Comparison of ENCODE assay signal across 20 cellular contexts in genomic region chr1:202938287-202938925, GRCh38. TPM values are rescaled to one million over a fixed set of nuclear protein-coding genes. Genes with fewer than 3 reads are reported as not detected.
DNase-seq lines count a peak whose midpoint lies in the region; ATAC-seq, FAIRE-seq and TF ChIP-seq lines count a peak whose summit lies in the region.
"Had no signal": no experiment of that assay in that cellular context is flagged by ENCODE, and none has a peak within 500 bp of the region (broad histone marks: within the 10 kb centered on the region; RNA-seq: fewer than 3 reads in every experiment).

No MANE protein-coding gene starts in this region.

- POLR2A ChIA-PET in A549 (lab: Yijun Ruan, JAX), result no interaction called here

- TF ChIP-seq RAD21 in A549 (conservative IDR thresholded peaks at IDR 0.05 in 1 of 2, IDR thresholded peaks at IDR 0.05 in 1 of 2), result no peak

- TF ChIP-seq EP300 in A549 (IDR thresholded peaks at IDR 0.05), result no peak

- no peak for FAIRE-seq in A549 (lab: Jason Lieb, UNC)
- FAIRE-seq: GM12878, RCC 7860 had no signal

- no peaks in the 10 kb centered on the region for H3K4me1 Mint-ChIP-seq in activated CD8-positive, alpha-beta memory T cell treated with anti-CD3 and anti-CD28 coated beads, Interleukin-2, amount 10 ng/mL, durations not matched to agents 7 days and 5 days

- WGBS in A549 (ENCODE audit: missing lambda C conversion rate), result 82% methylated on average over 5 of the region's 5 CpGs

- CTCF ChIA-PET in A549 (lab: Yijun Ruan, JAX), result interaction anchor here (1.4 kb wide), 1 partner anchor 10 kb away, joined by 5 read pairs; no protein-coding TSS in a partner anchor
- CTCF ChIA-PET in activated CD8-positive, alpha-beta memory T cell treated with anti-CD3 and anti-CD28 coated beads, Interleukin-2, amount 10 ng/mL, durations not matched to agents 7 days and 5 days (lab: Charles Lee), result no interaction called here

- no peak overlapping the region for H3K27ac ChIP-seq in A549
- H3K27ac ChIP-seq: BLaER1, HL-60 had no signal

- no peak overlapping the region for H3K4me2 ChIP-seq in A549
- H3K4me2 ChIP-seq: BLaER1 had no signal

- DNase-seq in A549 (ENCODE audit: low read depth in 1 of 2, low spot score in 1 of 2) (no peak), AG09309 (ENCODE audit: low read depth) (no peak), OCI-M1 (lab: John Stamatoyannopoulos, UW) (peak; percentile 49), amniotic epithelial cell (ENCODE audit: low read depth) (peak; percentile 19)
- no peak for DNase-seq in activated CD8-positive, alpha-beta memory T cell treated with anti-CD3 and anti-CD28 coated beads, Interleukin-2, amount 50 U/mL, for 4 hours
- DNase-seq in activated CD8-positive, alpha-beta memory T cell treated with anti-CD3 and anti-CD28 coated beads, Interleukin-2, amount 10 ng/mL, durations not matched to agents 7 days and 5 days, result no peak
- DNase-seq: HCEC 1CT, MG63, NCI-H1436, NCI-H2081 treated with DMSO at 0.1 percent for 48 hours, NCI-H345, NCI-H69, SIG-M5, SW 1271 had no signal

- TF ChIP-seq CTCF in A549 (IDR thresholded peaks at IDR 0.05), result no peak
- peak; percentile 0 for TF ChIP-seq CTCF in AG09309 (IDR thresholded peaks at IDR 0.05; ENCODE audit: control insufficient read depth, insufficient read depth, low read depth, low read length, missing control alignments)

- peaks cover 18% of the 10 kb centered on the region for H3K27me3 Mint-ChIP-seq in activated CD8-positive, alpha-beta memory T cell treated with anti-CD3 and anti-CD28 coated beads, Interleukin-2, amount 10 ng/mL, durations not matched to agents 7 days and 5 days

- H3K4me1 ChIP-seq in A549, result no peaks in the 10 kb centered on the region
- H3K4me1 ChIP-seq: BLaER1 had no signal

- no peak overlapping the region for H3K4me3 Mint-ChIP-seq in activated CD8-positive, alpha-beta memory T cell treated with anti-CD3 and anti-CD28 coated beads, Interleukin-2, amount 10 ng/mL, durations not matched to agents 7 days and 5 days
- H3K4me3 Mint-ChIP-seq: T-helper 2 cell treated with Interferon-gamma antibody and Interleukin-4, amounts not matched to agents 5 μg/mL and 100 μg/mL, for 36 hours had no signal

- ATAC-seq in A549 (peak; percentile 34 to 36; a peak in 2 of 6 replicates), GM21381 (IDR thresholded peaks at IDR 0.05; ENCODE audit: unreplicated experiment) (no peak)
- ATAC-seq in activated CD8-positive, alpha-beta memory T cell treated with anti-CD3 and anti-CD28 coated beads, Interleukin-2, amount 10 ng/mL, durations not matched to agents 7 days and 5 days, result no peak
- ATAC-seq: GM12878 had no signal

- H3K9me3 Mint-ChIP-seq in activated CD8-positive, alpha-beta memory T cell treated with anti-CD3 and anti-CD28 coated beads, Interleukin-2, amount 10 ng/mL, durations not matched to agents 7 days and 5 days (ENCODE audit: low read depth), result no peaks in the 10 kb centered on the region
- H3K9me3 Mint-ChIP-seq: T-helper 2 cell treated with Interferon-gamma antibody and Interleukin-4, amounts not matched to agents 5 μg/mL and 100 μg/mL, for 36 hours had no signal

- H3K27ac Mint-ChIP-seq in activated CD8-positive, alpha-beta memory T cell treated with anti-CD3 and anti-CD28 coated beads, Interleukin-2, amount 10 ng/mL, durations not matched to agents 7 days and 5 days, result no peak overlapping the region
- H3K27ac Mint-ChIP-seq: T-helper 2 cell treated with Interferon-gamma antibody and Interleukin-4, amounts not matched to agents 5 μg/mL and 100 μg/mL, for 36 hours had no signal

- peaks cover 21% of the 10 kb centered on the region for H3K36me3 Mint-ChIP-seq in activated CD8-positive, alpha-beta memory T cell treated with anti-CD3 and anti-CD28 coated beads, Interleukin-2, amount 10 ng/mL, durations not matched to agents 7 days and 5 days

- H3K4me3 ChIP-seq in A549 (no peak overlapping the region), AG09309 (ENCODE audit: control insufficient read depth, low read depth, low read length) (no peak overlapping the region)
- H3K4me3 ChIP-seq: BLaER1, GM12878, MG63 had no signal

- no peak for TF ChIP-seq POLR2A in A549 (IDR thresholded peaks at IDR 0.05; ENCODE audit: low read length)

- H3K9me3 ChIP-seq in A549, result no peaks in the 10 kb centered on the region
- H3K9me3 ChIP-seq: BLaER1, MG63 had no signal

TF ChIP-seq in A549, 52 proteins besides CTCF, POLR2A, EP300 and RAD21:
- TF ChIP-seq NPAS2 (CRISPR knock-in tag; IDR thresholded peaks at IDR 0.05; ENCODE audit: borderline replicate concordance) (no peak), USF2 (IDR thresholded peaks at IDR 0.05) (no peak), JUN (IDR thresholded peaks at IDR 0.05) (no peak), FOSB (CRISPR knock-in tag; IDR thresholded peaks at IDR 0.05) (no peak), PHF8 (IDR thresholded peaks at IDR 0.05; ENCODE audit: borderline replicate concordance, low read depth) (no peak), FOSL2 (IDR thresholded peaks at IDR 0.05) (no peak), FOSL2 (CRISPR knock-in tag; IDR thresholded peaks at IDR 0.05) (no peak), MAFK (IDR thresholded peaks at IDR 0.05; ENCODE audit: partially characterized antibody) (no peak), RNF2 (IDR thresholded peaks at IDR 0.05; ENCODE audit: borderline replicate concordance, low read depth) (no peak), ESRRA (IDR thresholded peaks at IDR 0.05; ENCODE audit: borderline replicate concordance, low read length) (no peak), CEBPB (IDR thresholded peaks at IDR 0.05) (no peak)

RNA-seq across cellular contexts. Expression of gene KLHL12, which starts 11.4 kb away (rescaled TPM):
- polyA plus RNA-seq in A549 (2011; rRNA removed), result 59.4 and 60.3 TPM in 2 replicates
- 12.6 and 14.3 TPM in 2 replicates for polyA plus RNA-seq in A549 (2012; cell fraction: cytosol; rRNA removed)
- 11.6 and 21.6 TPM in 2 replicates for polyA plus RNA-seq in A549 (2012; cell fraction: nucleus; rRNA removed)
- polyA plus RNA-seq in A549 (2017; fragmentation: RNase III; extraction: RNeasy Plus Mini Kit Qiagen cat#74134 plus additional on column Dnase treatment), result 18.2 to 19.9 TPM (median 19.4 TPM) in 3 replicates
- polyA minus RNA-seq in A549 (2011; rRNA and poly(A)+ RNA removed), result 33.9 and 35.8 TPM in 2 replicates
- total RNA-seq in activated CD8-positive, alpha-beta memory T cell treated with anti-CD3 and anti-CD28 coated beads, Interleukin-2, amount 10 ng/mL, durations not matched to agents 7 days and 5 days, result 10 to 100 TPM; 30.8 to 32.7 TPM

RNA-seq across cellular contexts. Expression of gene ADIPOR1, which starts 19.7 kb away (rescaled TPM):
- polyA plus RNA-seq in A549 (2011; rRNA removed) (131 and 149 TPM in 2 replicates), A549 (2017; fragmentation: RNase III; extraction: RNeasy Plus Mini Kit Qiagen cat#74134 plus additional on column Dnase treatment) (51.4 to 56.4 TPM (median 55.2 TPM) in 3 replicates)
- 64.2 and 82.2 TPM in 2 replicates for polyA plus RNA-seq in A549 (2012; cell fraction: cytosol; rRNA removed)
- polyA plus RNA-seq in A549 (2012; cell fraction: nucleus; rRNA removed), result 28.4 and 37.9 TPM in 2 replicates
- polyA minus RNA-seq in A549 (2011; rRNA and poly(A)+ RNA removed), result 152 and 176 TPM in 2 replicates
- 10 to 100 TPM; 71.8 to 79.2 TPM for total RNA-seq in activated CD8-positive, alpha-beta memory T cell treated with anti-CD3 and anti-CD28 coated beads, Interleukin-2, amount 10 ng/mL, durations not matched to agents 7 days and 5 days

RNA-seq across cellular contexts. Expression of gene CYB5R1, which starts 28.7 kb away (rescaled TPM):
- polyA plus RNA-seq in A549 (2011; rRNA removed), result 15.9 and 19.0 TPM in 2 replicates
- 14.2 and 15.8 TPM in 2 replicates for polyA plus RNA-seq in A549 (2012; cell fraction: cytosol; rRNA removed)
- 18.7 and 19.8 TPM in 2 replicates for polyA plus RNA-seq in A549 (2012; cell fraction: nucleus; rRNA removed)
- polyA plus RNA-seq in A549 (2017; fragmentation: RNase III; extraction: RNeasy Plus Mini Kit Qiagen cat#74134 plus additional on column Dnase treatment), result 16.5 to 19.3 TPM (median 19.3 TPM) in 3 replicates
- polyA minus RNA-seq in A549 (2011; rRNA and poly(A)+ RNA removed), result 13.1 and 19.2 TPM in 2 replicates
- total RNA-seq in activated CD8-positive, alpha-beta memory T cell treated with anti-CD3 and anti-CD28 coated beads, Interleukin-2, amount 10 ng/mL, durations not matched to agents 7 days and 5 days, result 10 to 100 TPM; 17.5 to 19.2 TPM

RNA-seq across cellular contexts. Expression of gene RABIF, which starts 49.5 kb away (rescaled TPM):
- polyA plus RNA-seq in A549 (2011; rRNA removed) (22.1 and 23.8 TPM in 2 replicates), A549 (2017; fragmentation: RNase III; extraction: RNeasy Plus Mini Kit Qiagen cat#74134 plus additional on column Dnase treatment) (16.0 to 16.8 TPM (median 16.4 TPM) in 3 replicates)
- 15.5 and 16.3 TPM in 2 replicates for polyA plus RNA-seq in A549 (2012; cell fraction: cytosol; rRNA removed)
- 5.7 and 7.0 TPM in 2 replicates for polyA plus RNA-seq in A549 (2012; cell fraction: nucleus; rRNA removed)
- 7.9 and 9.6 TPM in 2 replicates for polyA minus RNA-seq in A549 (2011; rRNA and poly(A)+ RNA removed)
- total RNA-seq in activated CD8-positive, alpha-beta memory T cell treated with anti-CD3 and anti-CD28 coated beads, Interleukin-2, amount 10 ng/mL, durations not matched to agents 7 days and 5 days, result 10 to 100 TPM; 11.5 to 15.3 TPM

Comparison
In these comparisons a context has a peak if more than half of its experiments do, and no peak if none do; other contexts are left out.
1. ATAC-seq: peak in A549 (2 of 2); none in GM21381 (single experiment) and activated CD8-positive, alpha-beta memory T cell treated with anti-CD3 and anti-CD28 coated beads, Interleukin-2, amount 10 ng/mL, durations not matched to agents 7 days and 5 days (single experiment).
2. DNase-seq: peak in OCI-M1 (single experiment) and amniotic epithelial cell (single experiment); none in A549 (0 of 2), AG09309 (single experiment), activated CD8-positive, alpha-beta memory T cell treated with anti-CD3 and anti-CD28 coated beads, Interleukin-2, amount 50 U/mL, for 4 hours (single experiment) and activated CD8-positive, alpha-beta memory T cell treated with anti-CD3 and anti-CD28 coated beads, Interleukin-2, amount 10 ng/mL, durations not matched to agents 7 days and 5 days (single experiment).